In genomic region chr17:44014133-44014436, GRCh38 we compare ENCODE assay signal across 1 cellular context.
A peak's percentile ranks its signal among the peaks of the same experiment; 100 is the strongest.
TF ChIP-seq lines count a peak whose summit lies in the region.

No MANE protein-coding gene starts in this region.

TF ChIP-seq in GM23338, 12 proteins besides CTCF, POLR2A, EP300 and RAD21 (continued from another document):
- TF ChIP-seq ZNF462 (CRISPR knock-in tag; IDR thresholded peaks at IDR 0.05), result no peak
- 0 out of 2 replicates have a peak, but pooled peaks have one; percentile 7 for TF ChIP-seq CREB1 (CRISPR knock-in tag; IDR thresholded peaks at IDR 0.05; ENCODE audit: low read depth)
- no peak for TF ChIP-seq ZNF114 (CRISPR knock-in tag; IDR thresholded peaks at IDR 0.05)
